8 cellular contexts compared by ENCODE assay signal in genomic region chr1:59354239-59354638, GRCh38. TPM values are rescaled to one million over a fixed set of nuclear protein-coding genes. Genes with fewer than 3 reads are reported as not detected.
DNase-seq lines count a peak whose midpoint lies in the region; ATAC-seq and TF ChIP-seq lines count a peak whose summit lies in the region.
"Not testable (repeated sequence)": the region's sequence is repeated elsewhere in the genome, so short reads cannot be mapped to it uniquely, and the experiment has no call there.

No MANE protein-coding gene starts in this region.

- not testable (repeated sequence) for H2BK5ac ChIP-seq in mesenchymal stem cell (ENCODE audit: low read depth, low read length, poor library complexity, severe bottlenecking)

- in situ Hi-C loops in GM23248 (cut with MboI); transverse colon (cut with MboI; ENCODE audit: low pct_ligation_motif_present in 1 of 4, low pct_unique_long_range_greater_than_20kb in 1 of 4, low sequenced_read_pairs in 3 of 4): not testable (repeated sequence)

- TF ChIP-seq CTCF in activated CD8-positive, alpha-beta T cell treated with anti-CD3 and anti-CD28 coated beads for 36 hours (IDR thresholded peaks at IDR 0.05); colonic mucosa (IDR thresholded peaks at IDR 0.05); parathyroid adenoma (IDR thresholded peaks at IDR 0.05); transverse colon (IDR thresholded peaks at IDR 0.05): not testable (repeated sequence)

- H3K14ac ChIP-seq in mesenchymal stem cell (ENCODE audit: low read length in 2 of 2), result not testable (repeated sequence)

- H4K20me1 ChIP-seq in GM23248 (ENCODE audit: insufficient read depth), result not testable (repeated sequence)

- not testable (repeated sequence) for H3K9me3 ChIP-seq in GM23248 (ENCODE audit: low read depth); colonic mucosa; mesenchymal stem cell (ENCODE audit: control insufficient read depth, low read length); parathyroid adenoma (ENCODE audit: control insufficient read depth, low read length); transverse colon

- peak overlapping the region; percentile 7 for H3K4me2 ChIP-seq in GM23248 (ENCODE audit: unreplicated experiment)
- H3K4me2 ChIP-seq in mesenchymal stem cell (ENCODE audit: low read length, poor library complexity, severe bottlenecking); parathyroid adenoma (ENCODE audit: low read length): not testable (repeated sequence)

- CTCF ChIA-PET in activated CD8-positive, alpha-beta T cell treated with anti-CD3 and anti-CD28 coated beads for 36 hours (lab: Charles Lee), result not testable (repeated sequence)

- WGBS in GM23248 (ENCODE audit: low coverage in 1 of 2, low lambda C conversion rate in 2 of 2, missing lambda C conversion rate in 2 of 2), 2 experiments, result 84 to 92% methylated on average over 4 of the region's 4 CpGs
- 97% methylated on average over 4 of the region's 4 CpGs for WGBS in mesenchymal stem cell
- 40 to 64% methylated on average over 1 to 4 of the region's 4 CpGs for WGBS in transverse colon (ENCODE audit: low coverage in 1 of 2), 2 donors

- DNase-seq in GM23248; activated CD8-positive, alpha-beta T cell treated with anti-CD3 and anti-CD28 coated beads for 36 hours; activated naive CD8-positive, alpha-beta T cell treated with anti-CD3 and anti-CD28 coated beads for 36 hours; colonic mucosa; mesenchymal stem cell; stimulated activated effector memory CD8-positive, alpha-beta T cell treated with anti-CD3 and anti-CD28 coated beads, Interleukin-12 subunit alpha, Interleukin-12 subunit beta, amount 100 ng/mL, for 72 hours (ENCODE audit: low spot score in 2 of 2); transverse colon: not testable (repeated sequence)

- H3K9me3 Mint-ChIP-seq in activated CD8-positive, alpha-beta T cell treated with anti-CD3 and anti-CD28 coated beads for 36 hours; activated naive CD8-positive, alpha-beta T cell treated with anti-CD3 and anti-CD28 coated beads for 36 hours; stimulated activated effector memory CD8-positive, alpha-beta T cell treated with anti-CD3 and anti-CD28 coated beads, Interleukin-12 subunit alpha, Interleukin-12 subunit beta, amount 100 ng/mL, for 72 hours: not testable (repeated sequence)

- H2AFZ ChIP-seq in GM23248 (0 out of 2 replicates have a peak overlapping the region, but pooled peaks have one; percentile 27), parathyroid adenoma (peak overlapping the region; percentile 7)
- H2AFZ ChIP-seq in mesenchymal stem cell (ENCODE audit: low read depth, low read length), result not testable (repeated sequence)

- H3K4ac ChIP-seq in mesenchymal stem cell (ENCODE audit: low read depth in 1 of 2, low read length in 2 of 2), result not testable (repeated sequence)

- H3K27ac Mint-ChIP-seq in activated CD8-positive, alpha-beta T cell treated with anti-CD3 and anti-CD28 coated beads for 36 hours, result peak overlapping the region; percentile 75
- peak overlapping the region; percentile 7 for H3K27ac Mint-ChIP-seq in activated naive CD8-positive, alpha-beta T cell treated with anti-CD3 and anti-CD28 coated beads for 36 hours
- peak overlapping the region; percentile 79 for H3K27ac Mint-ChIP-seq in stimulated activated effector memory CD8-positive, alpha-beta T cell treated with anti-CD3 and anti-CD28 coated beads, Interleukin-12 subunit alpha, Interleukin-12 subunit beta, amount 100 ng/mL, for 72 hours

- H2AK5ac ChIP-seq in mesenchymal stem cell (ENCODE audit: low read length, severe bottlenecking), result peak overlapping the region; percentile 93

- not testable (repeated sequence) for H3K79me2 ChIP-seq in GM23248 (ENCODE audit: insufficient read depth); parathyroid adenoma

- not testable (repeated sequence) for H4K8ac ChIP-seq in mesenchymal stem cell (ENCODE audit: low read length)

- not testable (repeated sequence) for H2BK12ac ChIP-seq in mesenchymal stem cell (ENCODE audit: low read length in 2 of 2)

- H3K4me1 ChIP-seq in GM23248 (ENCODE audit: insufficient read depth) (peaks cover 17% of the 10 kb centered on the region), transverse colon (peaks cover 7 to 53% (median 24%) of the 10 kb centered on the region in 4 donors)
- H3K4me1 ChIP-seq in colonic mucosa; mesenchymal stem cell (ENCODE audit: control insufficient read depth, insufficient read depth, low read depth, low read length); parathyroid adenoma: not testable (repeated sequence)

- peak overlapping the region; percentile 64 for H3K27ac ChIP-seq in GM23248
- H3K27ac ChIP-seq in colonic mucosa, result peak overlapping the region; percentile 58
- not testable (repeated sequence) for H3K27ac ChIP-seq in mesenchymal stem cell (ENCODE audit: low read length, poor library complexity, severe bottlenecking)
- H3K27ac ChIP-seq in parathyroid adenoma, result peak overlapping the region; percentile 13
- peak overlapping the region; percentile 52 to 73 (median 60) for H3K27ac ChIP-seq in transverse colon

- H3K27me3 Mint-ChIP-seq in activated CD8-positive, alpha-beta T cell treated with anti-CD3 and anti-CD28 coated beads for 36 hours; activated naive CD8-positive, alpha-beta T cell treated with anti-CD3 and anti-CD28 coated beads for 36 hours: not testable (repeated sequence)

- H3K9ac ChIP-seq in GM23248; colonic mucosa (ENCODE audit: low read depth in 2 of 2, low read length in 2 of 2); parathyroid adenoma: not testable (repeated sequence)
- peak overlapping the region; percentile 81 for H3K9ac ChIP-seq in mesenchymal stem cell (ENCODE audit: low read length)

- not testable (repeated sequence) for H3K9me2 ChIP-seq in GM23248 (ENCODE audit: insufficient read depth)

- not testable (repeated sequence) for TF ChIP-seq EP300 in transverse colon (IDR thresholded peaks at IDR 0.05; ENCODE audit: low read depth)

- not testable (repeated sequence) for H3K4me3 ChIP-seq in GM23248; colonic mucosa; mesenchymal stem cell (ENCODE audit: insufficient read depth in 1 of 2, low read depth in 1 of 2, low read length in 2 of 2); parathyroid adenoma (ENCODE audit: low read depth, low read length); transverse colon

- not testable (repeated sequence) for H3K27me3 ChIP-seq in GM23248 (replicated peaks; ENCODE audit: insufficient read depth); colonic mucosa; mesenchymal stem cell (ENCODE audit: control insufficient read depth in 1 of 2, insufficient read depth in 1 of 2, low read length in 2 of 2); parathyroid adenoma (ENCODE audit: control insufficient read depth, insufficient read depth, low read length); transverse colon

- H2BK120ac ChIP-seq in mesenchymal stem cell (ENCODE audit: low read depth, low read length), result not testable (repeated sequence)

- intact Hi-C loops in activated CD8-positive, alpha-beta T cell treated with anti-CD3 and anti-CD28 coated beads for 36 hours (cut with micrococcal nuclease); colonic mucosa (cut with DNase I); transverse colon (cut with DNase I; ENCODE audit: low total_unique reads): not testable (repeated sequence)

- ATAC-seq in activated CD8-positive, alpha-beta T cell treated with anti-CD3 and anti-CD28 coated beads for 36 hours; stimulated activated effector memory CD8-positive, alpha-beta T cell treated with anti-CD3 and anti-CD28 coated beads, Interleukin-12 subunit alpha, Interleukin-12 subunit beta, amount 100 ng/mL, for 72 hours: not testable (repeated sequence)

- H3K79me1 ChIP-seq in mesenchymal stem cell (replicated peaks; ENCODE audit: low read length, poor library complexity, severe bottlenecking), result not testable (repeated sequence)

- H3K4me3 Mint-ChIP-seq in activated CD8-positive, alpha-beta T cell treated with anti-CD3 and anti-CD28 coated beads for 36 hours; activated naive CD8-positive, alpha-beta T cell treated with anti-CD3 and anti-CD28 coated beads for 36 hours: not testable (repeated sequence)
- H3K4me3 Mint-ChIP-seq in stimulated activated effector memory CD8-positive, alpha-beta T cell treated with anti-CD3 and anti-CD28 coated beads, Interleukin-12 subunit alpha, Interleukin-12 subunit beta, amount 100 ng/mL, for 72 hours, result peak overlapping the region; percentile 21

- not testable (repeated sequence) for TF ChIP-seq POLR2A in transverse colon (IDR thresholded peaks at IDR 0.05)

- not testable (repeated sequence) for H2BK15ac ChIP-seq in mesenchymal stem cell (ENCODE audit: low read depth, poor library complexity, severe bottlenecking)

- not testable (repeated sequence) for H3K4me1 Mint-ChIP-seq in activated CD8-positive, alpha-beta T cell treated with anti-CD3 and anti-CD28 coated beads for 36 hours (ENCODE audit: low read depth); activated naive CD8-positive, alpha-beta T cell treated with anti-CD3 and anti-CD28 coated beads for 36 hours
- H3K4me1 Mint-ChIP-seq in stimulated activated effector memory CD8-positive, alpha-beta T cell treated with anti-CD3 and anti-CD28 coated beads, Interleukin-12 subunit alpha, Interleukin-12 subunit beta, amount 100 ng/mL, for 72 hours, result peaks cover 26% of the 10 kb centered on the region

- POLR2A ChIA-PET in activated CD8-positive, alpha-beta T cell treated with anti-CD3 and anti-CD28 coated beads for 36 hours (lab: Charles Lee), result not testable (repeated sequence)

- not testable (repeated sequence) for H3K23ac ChIP-seq in mesenchymal stem cell (ENCODE audit: low read length in 2 of 2)

- H3K18ac ChIP-seq in mesenchymal stem cell (ENCODE audit: low read depth in 1 of 2, low read length in 2 of 2), result not testable (repeated sequence)

- H3K36me3 ChIP-seq in GM23248 (ENCODE audit: low read depth); colonic mucosa; mesenchymal stem cell (ENCODE audit: control insufficient read depth in 1 of 2, insufficient read depth in 2 of 2, low read depth in 1 of 2, low read length in 2 of 2); parathyroid adenoma (ENCODE audit: control insufficient read depth, insufficient read depth, low read length); transverse colon: not testable (repeated sequence)

- H4K91ac ChIP-seq in mesenchymal stem cell (ENCODE audit: low read length), result not testable (repeated sequence)

- H3K36me3 Mint-ChIP-seq in activated CD8-positive, alpha-beta T cell treated with anti-CD3 and anti-CD28 coated beads for 36 hours (ENCODE audit: low read depth); activated naive CD8-positive, alpha-beta T cell treated with anti-CD3 and anti-CD28 coated beads for 36 hours; stimulated activated effector memory CD8-positive, alpha-beta T cell treated with anti-CD3 and anti-CD28 coated beads, Interleukin-12 subunit alpha, Interleukin-12 subunit beta, amount 100 ng/mL, for 72 hours: not testable (repeated sequence)

- not testable (repeated sequence) for H3F3A ChIP-seq in GM23248 (ENCODE audit: insufficient read depth)

RNA-seq across cellular contexts. Expression of gene FGGY, which starts 57.3 kb away (rescaled TPM):
- 11.4 and 16.9 TPM in 2 replicates for total RNA-seq in GM23248 (2014; rRNA removed; shearing (Covaris generic))
- polyA plus RNA-seq in GM23248 (2016; fragmentation: Nextera tagmentation; extraction: Ambion mirVana), result 12.8 and 16.4 TPM in 2 replicates
- total RNA-seq in activated CD8-positive, alpha-beta T cell treated with anti-CD3 and anti-CD28 coated beads for 36 hours, result 10 to 100 TPM; 11.9 to 13.6 TPM
- total RNA-seq in activated naive CD8-positive, alpha-beta T cell treated with anti-CD3 and anti-CD28 coated beads for 36 hours, result 1 to 10 TPM; 6.6 to 9.7 TPM
- total RNA-seq in colonic mucosa, result 10 to 100 TPM; 12.5 to 19.5 TPM
- 3.1 TPM for polyA plus RNA-seq in mesenchymal stem cell (2013, experiment 1 of 2)
- 2.7 TPM for polyA plus RNA-seq in mesenchymal stem cell (2013, experiment 2 of 2)
- total RNA-seq in transverse colon, result 10 to 100 TPM; 18.2 to 97.7 (median 27.1) TPM

Comparison
In these comparisons a context has a peak if more than half of its experiments do, and no peak if none do; other contexts are left out.
1. H3K27ac Mint-ChIP-seq: peak in every context shown above with its lines; median percentile 79 in stimulated activated effector memory CD8-positive, alpha-beta T cell treated with anti-CD3 and anti-CD28 coated beads, Interleukin-12 subunit alpha, Interleukin-12 subunit beta, amount 100 ng/mL, for 72 hours; 75 in activated CD8-positive, alpha-beta T cell treated with anti-CD3 and anti-CD28 coated beads for 36 hours; 7 in activated naive CD8-positive, alpha-beta T cell treated with anti-CD3 and anti-CD28 coated beads for 36 hours.